Comparison of ENCODE assay signal across 10 cellular contexts in genomic region chr3:104519968-104520655, GRCh38.
A peak's percentile ranks its signal among the peaks of the same experiment; 100 is the strongest.
DNase-seq lines count a peak whose midpoint lies in the region; ATAC-seq, FAIRE-seq and TF ChIP-seq lines count a peak whose summit lies in the region.
"Had no signal": no experiment of that assay in that cellular context is flagged by ENCODE, and none has a peak within 500 bp of the region (broad histone marks: within the 10 kb centered on the region; RNA-seq: fewer than 3 reads in every experiment).

No MANE protein-coding gene starts in this region.

- peak; percentile 31 for DNase-seq in GM10248 (ENCODE audit: extremely low spot score)
- no peak for DNase-seq in caudate nucleus (lab: John Stamatoyannopoulos, UW)
- no peak for DNase-seq in frontal cortex (ENCODE audit: low spot score in 2 of 2)
- DNase-seq in OCI-M2 (lab: John Stamatoyannopoulos, UW; ENCODE audit: unreplicated experiment), result no peak
- no peak for DNase-seq in NOMO-1 (lab: John Stamatoyannopoulos, UW; ENCODE audit: unreplicated experiment in 2 of 2)
- no peak for DNase-seq in H4 (ENCODE audit: low spot score)
- DNase-seq: activated naive CD8-positive, alpha-beta T cell treated with anti-CD3 and anti-CD28 coated beads, Interleukin-2, amount 10 ng/mL, durations not matched to agents 7 days and 5 days; NCI-H2171 treated with DMSO at 0.1 percent for 48 hours had no signal

- no peak for FAIRE-seq in frontal cortex (lab: Jason Lieb, UNC)

- CTCF ChIA-PET in GM10248 (lab: Yijun Ruan, JAX), result interaction anchor here (0.9 to 1.6 kb wide), 3 partner anchors 12 to 79 kb away, joined by 3 to 4 read pairs (median 3); no protein-coding TSS in a partner anchor

- POLR2A ChIA-PET in GM10248 (lab: Yijun Ruan, JAX), result no interaction called here

- ATAC-seq in GM21447 (IDR thresholded peaks at IDR 0.05; ENCODE audit: unreplicated experiment) (peak; percentile 39), HG03175 (IDR thresholded peaks at IDR 0.05; ENCODE audit: unreplicated experiment) (peak; percentile 39)

- H3K27ac ChIP-seq in caudate nucleus (ENCODE audit: low read depth, low read length), result peak overlapping the region; percentile 26

- no peak for TF ChIP-seq CTCF in GM10248 (IDR thresholded peaks at IDR 0.05; ENCODE audit: control extremely low read depth, extremely low read depth, low read depth, missing control alignments)
